29 cellular contexts compared by ENCODE assay signal in the genomic region with DNA sequence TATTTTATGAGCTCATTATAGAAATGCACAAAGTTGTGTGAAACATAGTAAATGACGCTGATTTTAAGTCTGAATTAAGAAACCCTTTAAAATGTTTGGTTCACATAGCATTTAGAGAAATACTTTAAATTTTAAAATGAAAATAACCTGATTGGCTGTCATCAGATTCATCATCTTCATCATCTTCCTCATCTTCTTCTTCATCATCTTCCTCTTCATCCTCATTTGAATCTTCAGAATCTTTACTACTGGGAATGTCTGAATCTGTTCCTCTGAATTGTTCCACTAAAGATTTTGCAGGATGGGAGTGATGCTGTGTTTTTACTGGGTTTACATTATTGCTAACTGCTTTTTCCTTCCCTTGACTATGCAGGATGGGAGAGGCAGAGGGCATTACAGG.
"Had no signal": no experiment of that assay in that cellular context is flagged by ENCODE, and none has a peak within 500 bp of the region (broad histone marks: within the 10 kb centered on the region; RNA-seq: fewer than 3 reads in every experiment).

No MANE protein-coding gene starts in this region.

- H3K4me3 ChIP-seq: ovary, psoas muscle, right lobe of liver, sigmoid colon, stomach, thoracic aorta, thyroid gland, tibial nerve, upper lobe of left lung, vagina had no signal

- H3K27me3 Mint-ChIP-seq: naive thymus-derived CD4-positive, alpha-beta T cell; progenitor cell of endocrine pancreas; stimulated activated naive B cell treated with anti-CD40 and anti-IgM and Interleukin-4, amounts not matched to agents 10 μg/mL and 1 μg/mL and 100 μg/mL, for 72 hours; stimulated activated naive CD8-positive, alpha-beta T cell treated with anti-CD3 and anti-CD28 coated beads, Interleukin-15, Interleukin-2, amounts not matched to agents 100 ng/mL and 50 ng/mL, for 24 hours had no signal

- ATAC-seq: naive thymus-derived CD4-positive, alpha-beta T cell; natural killer cell; psoas muscle; right cardiac atrium; right lobe of liver; stimulated activated effector memory CD8-positive, alpha-beta T cell treated with anti-CD3 and anti-CD28 coated beads, Interleukin-12 subunit alpha, Interleukin-12 subunit beta, amount 100 ng/mL, for 72 hours; stimulated activated naive B cell treated with anti-CD40 and anti-IgM and Interleukin-4, amounts not matched to agents 10 μg/mL and 1 μg/mL and 100 μg/mL, for 72 hours had no signal

- H3K9ac ChIP-seq: parathyroid adenoma had no signal

- H2AFZ ChIP-seq: parathyroid adenoma had no signal

- H3K27me3 ChIP-seq: ovary, right lobe of liver, sigmoid colon, stomach, thyroid gland, tibial nerve, upper lobe of left lung, vagina had no signal

- H3K4me1 Mint-ChIP-seq: natural killer cell; nephron; neural crest cell; stimulated activated effector memory CD8-positive, alpha-beta T cell treated with anti-CD3 and anti-CD28 coated beads, Interleukin-12 subunit alpha, Interleukin-12 subunit beta, amount 100 ng/mL, for 72 hours; stimulated activated naive B cell treated with anti-CD40 and anti-IgM and Interleukin-4, amounts not matched to agents 10 μg/mL and 1 μg/mL and 100 μg/mL, for 72 hours had no signal

- H3K27ac Mint-ChIP-seq: naive thymus-derived CD4-positive, alpha-beta T cell; natural killer cell; nephron; progenitor cell of endocrine pancreas; stimulated activated effector memory CD8-positive, alpha-beta T cell treated with anti-CD3 and anti-CD28 coated beads, Interleukin-12 subunit alpha, Interleukin-12 subunit beta, amount 100 ng/mL, for 72 hours; stimulated activated naive B cell treated with anti-CD40 and anti-IgM and Interleukin-4, amounts not matched to agents 10 μg/mL and 1 μg/mL and 100 μg/mL, for 72 hours; stimulated activated naive CD8-positive, alpha-beta T cell treated with anti-CD3 and anti-CD28 coated beads, Interleukin-15, Interleukin-2, amounts not matched to agents 100 ng/mL and 50 ng/mL, for 24 hours had no signal

- H3K9me3 ChIP-seq: ovary, psoas muscle, right lobe of liver, sigmoid colon, stomach, thoracic aorta, thyroid gland, tibial nerve, upper lobe of left lung, vagina had no signal

- H3K4me3 Mint-ChIP-seq: naive thymus-derived CD4-positive, alpha-beta T cell; natural killer cell; nephron; neural crest cell; stimulated activated effector memory CD8-positive, alpha-beta T cell treated with anti-CD3 and anti-CD28 coated beads, Interleukin-12 subunit alpha, Interleukin-12 subunit beta, amount 100 ng/mL, for 72 hours; stimulated activated naive B cell treated with anti-CD40 and anti-IgM and Interleukin-4, amounts not matched to agents 10 μg/mL and 1 μg/mL and 100 μg/mL, for 72 hours; stimulated activated naive CD8-positive, alpha-beta T cell treated with anti-CD3 and anti-CD28 coated beads, Interleukin-15, Interleukin-2, amounts not matched to agents 100 ng/mL and 50 ng/mL, for 24 hours had no signal

- H3K79me2 ChIP-seq: parathyroid adenoma had no signal

- H3K36me3 ChIP-seq: ovary had no signal

- DNase-seq: naive thymus-derived CD4-positive, alpha-beta T cell; natural killer cell; occipital lobe; ovary; posterior cingulate gyrus; psoas muscle; right cardiac atrium; right lobe of liver; sigmoid colon; small intestine; stimulated activated CD4-positive, alpha-beta T cell treated with anti-CD3 and anti-CD28 coated beads, Interleukin-15, amount 100 ng/mL, for 24 hours; stimulated activated CD4-positive, alpha-beta T cell treated with anti-CD3 and anti-CD28 coated beads, Interleukin-2, amount 100 ng/mL, for 24 hours; stimulated activated CD4-positive, alpha-beta T cell treated with anti-CD3 and anti-CD28 coated beads, Interleukin-2, amount 100 ng/mL, for 48 hours; stimulated activated CD4-positive, alpha-beta T cell treated with anti-CD3 and anti-CD28 coated beads, Interleukin-4, amount 100 ng/mL, for 24 hours; stimulated activated naive B cell treated with anti-CD40 and anti-IgM and Interleukin-4, amounts not matched to agents 10 μg/mL and 1 μg/mL and 100 μg/mL, for 72 hours; stimulated activated naive CD4-positive, alpha-beta T cell treated with Interleukin-2 at 50 U/mL for 16 hours; stomach; thyroid gland; trophoblast cell; upper lobe of left lung had no signal

- H3K9me3 Mint-ChIP-seq: naive thymus-derived CD4-positive, alpha-beta T cell; natural killer cell; nephron; neural crest cell; stimulated activated effector memory CD8-positive, alpha-beta T cell treated with anti-CD3 and anti-CD28 coated beads, Interleukin-12 subunit alpha, Interleukin-12 subunit beta, amount 100 ng/mL, for 72 hours; stimulated activated naive B cell treated with anti-CD40 and anti-IgM and Interleukin-4, amounts not matched to agents 10 μg/mL and 1 μg/mL and 100 μg/mL, for 72 hours; stimulated activated naive CD8-positive, alpha-beta T cell treated with anti-CD3 and anti-CD28 coated beads, Interleukin-15, Interleukin-2, amounts not matched to agents 100 ng/mL and 50 ng/mL, for 24 hours had no signal

- H3K4me1 ChIP-seq: psoas muscle, right lobe of liver, sigmoid colon, stomach, thyroid gland, tibial nerve, upper lobe of left lung, vagina had no signal

- H3K27ac ChIP-seq: ovary, parathyroid adenoma, psoas muscle, right lobe of liver, sigmoid colon, stomach, thoracic aorta, thyroid gland, tibial nerve, upper lobe of left lung, vagina had no signal
